ENCODE assay signal across 9 cellular contexts in the genomic region with DNA sequence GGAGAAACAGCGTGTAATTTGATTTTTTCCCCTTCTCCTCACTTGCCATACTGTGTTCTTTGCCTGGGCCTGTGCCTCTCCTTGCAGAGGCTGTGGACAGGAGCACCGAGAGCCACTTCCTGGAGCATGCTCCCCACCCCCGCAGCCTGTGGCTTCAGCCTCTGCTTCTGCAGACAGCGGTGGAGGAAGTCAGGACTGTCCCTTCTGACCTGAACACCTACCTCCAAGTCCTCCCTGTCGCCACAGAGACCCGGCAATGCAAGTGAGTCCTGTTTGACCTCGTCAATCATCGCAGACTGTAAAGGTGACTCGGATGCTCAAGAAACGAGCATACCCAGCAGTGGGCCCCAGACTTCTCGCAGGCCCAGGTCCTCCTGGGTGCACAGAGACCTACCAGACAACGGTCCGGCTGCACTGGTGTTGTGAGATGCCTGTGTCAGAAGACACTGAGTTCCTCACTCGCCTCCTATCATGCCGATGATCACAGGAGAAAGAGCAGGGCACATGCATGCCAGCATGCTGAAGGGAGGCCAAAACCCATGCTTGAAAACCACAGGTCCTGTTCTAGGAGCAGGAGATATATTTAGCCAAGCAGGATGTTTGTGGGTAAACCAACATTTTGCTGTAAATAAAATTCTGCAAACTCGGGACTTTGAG.
A peak's percentile ranks its signal among the peaks of the same experiment; 100 is the strongest.
DNase-seq lines count a peak whose midpoint lies in the region; ATAC-seq and TF ChIP-seq lines count a peak whose summit lies in the region.
"Had no signal": no experiment of that assay in that cellular context is flagged by ENCODE, and none has a peak within 500 bp of the region (broad histone marks: within the 10 kb centered on the region; RNA-seq: fewer than 3 reads in every experiment).

No MANE protein-coding gene starts in this region.

- peaks cover 4% of the 10 kb centered on the region for H3K36me3 Mint-ChIP-seq in Calu3 (ENCODE audit: insufficient read depth, unreplicated experiment)
- peaks cover 3% of the 10 kb centered on the region for H3K36me3 Mint-ChIP-seq in activated CD8-positive, alpha-beta T cell treated with anti-CD3 and anti-CD28 coated beads for 36 hours (ENCODE audit: low read depth)
- H3K36me3 Mint-ChIP-seq in stimulated activated naive B cell treated with anti-CD40 and anti-IgM and Interleukin-4, amounts not matched to agents 10 μg/mL and 1 μg/mL and 100 μg/mL, for 72 hours: peaks cover 2 to 11% of the 10 kb centered on the region in 2 donors

- H3K4me3 Mint-ChIP-seq in Calu3 (ENCODE audit: low read depth, unreplicated experiment): no peak overlapping the region
- H3K4me3 Mint-ChIP-seq in activated CD8-positive, alpha-beta T cell treated with anti-CD3 and anti-CD28 coated beads for 36 hours: peak overlapping the region; percentile 71
- peak overlapping the region; percentile 66 to 75 for H3K4me3 Mint-ChIP-seq in stimulated activated naive B cell treated with anti-CD40 and anti-IgM and Interleukin-4, amounts not matched to agents 10 μg/mL and 1 μg/mL and 100 μg/mL, for 72 hours

- peaks cover 17% of the 10 kb centered on the region for H3K4me1 Mint-ChIP-seq in Calu3 (ENCODE audit: low read depth, unreplicated experiment)
- H3K4me1 Mint-ChIP-seq in activated CD8-positive, alpha-beta T cell treated with anti-CD3 and anti-CD28 coated beads for 36 hours (ENCODE audit: low read depth): peaks cover 64% of the 10 kb centered on the region
- H3K4me1 Mint-ChIP-seq in stimulated activated naive B cell treated with anti-CD40 and anti-IgM and Interleukin-4, amounts not matched to agents 10 μg/mL and 1 μg/mL and 100 μg/mL, for 72 hours: peaks cover 36 to 68% of the 10 kb centered on the region in 2 donors

- H3K9me3 Mint-ChIP-seq in Calu3 (ENCODE audit: low read depth, unreplicated experiment): no peaks in the 10 kb centered on the region
- H3K9me3 Mint-ChIP-seq in activated CD8-positive, alpha-beta T cell treated with anti-CD3 and anti-CD28 coated beads for 36 hours: no peaks in the 10 kb centered on the region
- no peaks in the 10 kb centered on the region for H3K9me3 Mint-ChIP-seq in stimulated activated naive B cell treated with anti-CD40 and anti-IgM and Interleukin-4, amounts not matched to agents 10 μg/mL and 1 μg/mL and 100 μg/mL, for 72 hours

- intact Hi-C loops in Calu3 (cut with micrococcal nuclease; ENCODE audit: unreplicated experiment) (no loop called here), cardiac septum (cut with DNase I) (no loop called here)
- intact Hi-C loops in activated CD8-positive, alpha-beta T cell treated with anti-CD3 and anti-CD28 coated beads for 36 hours (cut with micrococcal nuclease): loop anchor here (5.0 kb wide), 1 partner anchor 44 kb away; no protein-coding TSS in a partner anchor

- no peaks in the 10 kb centered on the region for H3K9me3 ChIP-seq in WERI-Rb-1 (ENCODE audit: severe bottlenecking)
- H3K9me3 ChIP-seq: heart right ventricle had no signal

- POLR2A ChIA-PET in activated CD8-positive, alpha-beta T cell treated with anti-CD3 and anti-CD28 coated beads for 36 hours (lab: Charles Lee): interaction anchor here (1.0 to 7.2 kb wide), 8 partner anchors 8 to 62 kb away, joined by 4 to 87 read pairs (median 10); no protein-coding TSS in a partner anchor

- CTCF ChIA-PET in Calu3 (lab: Charles Lee): no interaction called here
- CTCF ChIA-PET in activated CD8-positive, alpha-beta T cell treated with anti-CD3 and anti-CD28 coated beads for 36 hours (lab: Charles Lee): interaction anchor here (0.6 to 4.5 kb wide), 8 partner anchors 11 to 263 kb away, joined by 3 to 20 read pairs (median 6); no protein-coding TSS in a partner anchor

- H3K4me3 ChIP-seq in WERI-Rb-1 (ENCODE audit: low read depth, low read length): no peak overlapping the region

- peak; percentile 80 for ATAC-seq in GM19452 (IDR thresholded peaks at IDR 0.05; ENCODE audit: unreplicated experiment)
- peak; percentile 55 for ATAC-seq in HG03521 (IDR thresholded peaks at IDR 0.05; ENCODE audit: unreplicated experiment)
- peak; percentile 43 for ATAC-seq in activated CD8-positive, alpha-beta T cell treated with anti-CD3 and anti-CD28 coated beads for 36 hours
- peak; percentile 61 to 66 for ATAC-seq in stimulated activated naive B cell treated with anti-CD40 and anti-IgM and Interleukin-4, amounts not matched to agents 10 μg/mL and 1 μg/mL and 100 μg/mL, for 72 hours (replicated peaks)

- no peaks in the 10 kb centered on the region for H3K36me3 ChIP-seq in WERI-Rb-1
- H3K36me3 ChIP-seq: heart right ventricle had no signal

- no peak overlapping the region for H3K27ac Mint-ChIP-seq in Calu3 (ENCODE audit: unreplicated experiment)
- peak overlapping the region; percentile 96 for H3K27ac Mint-ChIP-seq in activated CD8-positive, alpha-beta T cell treated with anti-CD3 and anti-CD28 coated beads for 36 hours
- H3K27ac Mint-ChIP-seq in stimulated activated naive B cell treated with anti-CD40 and anti-IgM and Interleukin-4, amounts not matched to agents 10 μg/mL and 1 μg/mL and 100 μg/mL, for 72 hours: peak overlapping the region; percentile 96

- BruUV-seq in Calu3 (replicated peaks; lab: Mats Ljungman, UMichigan): no TSS peak

- DNase-seq in Calu3 (peak; percentile 14), cardiac septum (ENCODE audit: low spot score) (peak; percentile 85), NCI-H1048 (lab: John Stamatoyannopoulos, UW) (no peak), WERI-Rb-1 (no peak)
- DNase-seq in activated CD8-positive, alpha-beta T cell treated with anti-CD3 and anti-CD28 coated beads for 36 hours: peak; percentile 92
- DNase-seq in stimulated activated naive B cell treated with anti-CD40 and anti-IgM and Interleukin-4, amounts not matched to agents 10 μg/mL and 1 μg/mL and 100 μg/mL, for 72 hours: peak; percentile 87
- DNase-seq: heart right ventricle had no signal

- H3K27me3 Mint-ChIP-seq in Calu3 (ENCODE audit: unreplicated experiment): no peaks in the 10 kb centered on the region
- H3K27me3 Mint-ChIP-seq in activated CD8-positive, alpha-beta T cell treated with anti-CD3 and anti-CD28 coated beads for 36 hours: no peaks in the 10 kb centered on the region
- H3K27me3 Mint-ChIP-seq in stimulated activated naive B cell treated with anti-CD40 and anti-IgM and Interleukin-4, amounts not matched to agents 10 μg/mL and 1 μg/mL and 100 μg/mL, for 72 hours: no peaks in the 10 kb centered on the region

- H3K27me3 ChIP-seq in WERI-Rb-1 (ENCODE audit: insufficient read depth, low read depth, severe bottlenecking): no peaks in the 10 kb centered on the region
- H3K27me3 ChIP-seq: heart right ventricle had no signal

- no peak overlapping the region for H3K27ac ChIP-seq in WERI-Rb-1

- TF ChIP-seq CTCF in Calu3 (IDR thresholded peaks at IDR 0.05; ENCODE audit: unreplicated experiment) (no peak), WERI-Rb-1 (IDR thresholded peaks at IDR 0.05; ENCODE audit: low read depth, low read length) (no peak)
- no peak for TF ChIP-seq CTCF in activated CD8-positive, alpha-beta T cell treated with anti-CD3 and anti-CD28 coated beads for 36 hours (IDR thresholded peaks at IDR 0.05)

Comparison
In these comparisons a context has a peak if more than half of its experiments do, and no peak if none do; other contexts are left out.
1. DNase-seq: peak in Calu3 (single experiment), activated CD8-positive, alpha-beta T cell treated with anti-CD3 and anti-CD28 coated beads for 36 hours (single experiment), cardiac septum (single experiment) and stimulated activated naive B cell treated with anti-CD40 and anti-IgM and Interleukin-4, amounts not matched to agents 10 μg/mL and 1 μg/mL and 100 μg/mL, for 72 hours (single experiment); none in NCI-H1048 (single experiment) and WERI-Rb-1 (single experiment).
2. Peak in every context shown above with its lines, with median percentiles within 50 percentile points of each other: ATAC-seq.